14 cellular contexts compared by ENCODE assay signal in the genomic region with DNA sequence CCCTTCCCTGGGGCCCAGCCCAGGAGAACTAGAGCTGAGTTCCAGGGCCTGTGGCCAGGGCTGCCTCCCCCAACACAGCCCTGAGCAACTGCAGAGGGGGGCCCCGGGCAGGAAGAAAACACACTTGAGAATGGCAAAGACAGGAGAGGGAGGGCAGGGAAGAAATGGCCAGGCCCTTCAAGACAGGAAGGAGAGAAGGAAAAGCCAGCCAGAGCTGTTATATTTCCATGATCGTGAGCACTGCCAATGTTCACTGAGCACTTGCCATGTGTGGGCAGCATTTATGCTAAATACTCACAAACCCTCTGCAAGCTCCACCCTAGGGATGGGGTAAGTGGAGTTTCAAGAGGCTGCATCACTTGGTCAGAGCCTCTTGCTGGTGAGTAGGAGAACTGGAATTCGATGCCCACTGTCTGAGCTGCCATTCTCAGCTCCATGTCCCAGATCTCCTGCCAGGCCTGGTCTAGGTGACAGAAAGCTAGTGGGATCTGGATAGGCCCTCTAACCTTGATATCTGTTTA.
DNase-seq lines count a peak whose midpoint lies in the region; ATAC-seq, FAIRE-seq and TF ChIP-seq lines count a peak whose summit lies in the region.
"Had no signal": no experiment of that assay in that cellular context is flagged by ENCODE, and none has a peak within 500 bp of the region (broad histone marks: within the 10 kb centered on the region; RNA-seq: fewer than 3 reads in every experiment).

No MANE protein-coding gene starts in this region.

- intact Hi-C loops in left lung (cut with DNase I), result no loop called here

- DNase-seq in A549 (ENCODE audit: low read depth in 1 of 2, low spot score in 1 of 2) (no peak), Daoy (ENCODE audit: low read depth) (peak; percentile 43), cardiac fibroblast (ENCODE audit: low read depth in 2 of 2) (peak; percentile 54 to 75), left lung (no peak), SJCRH30 (no peak), GM12891 (ENCODE audit: insufficient read length, low spot score) (no peak)
- no peak for DNase-seq in stimulated activated CD4-positive, alpha-beta T cell treated with anti-CD3 and anti-CD28 coated beads, Interleukin-4, amount 100 ng/mL, for 4 hours
- DNase-seq: activated CD4-positive, alpha-beta T cell treated with anti-CD3 and anti-CD28 coated beads for 36 hours; NCI-H146; NCI-H774 had no signal

- H3K27ac ChIP-seq in A549, result no peak overlapping the region
- H3K27ac ChIP-seq in left lung, result no peak overlapping the region
- no peak overlapping the region for H3K27ac ChIP-seq in SJCRH30
- H3K27ac ChIP-seq: C4-2B, esophagus muscularis mucosa had no signal

- no peaks in the 10 kb centered on the region for H3K9me3 ChIP-seq in A549
- H3K9me3 ChIP-seq in left lung, result peaks cover 0 to 1% of the 10 kb centered on the region in 2 donors
- H3K9me3 ChIP-seq in SJCRH30 (replicated peaks), result peaks cover 4% of the 10 kb centered on the region; the same call in 1 of the 2 replicates
- H3K9me3 ChIP-seq: esophagus muscularis mucosa had no signal

- 3% methylated on average over 3 of the region's 3 CpGs for WGBS in A549 (ENCODE audit: missing lambda C conversion rate)

- no peaks in the 10 kb centered on the region for H3K4me1 ChIP-seq in A549
- no peaks in the 10 kb centered on the region for H3K4me1 ChIP-seq in left lung
- no peaks in the 10 kb centered on the region for H3K4me1 ChIP-seq in SJCRH30

- no peak for FAIRE-seq in A549 (lab: Jason Lieb, UNC)
- FAIRE-seq in GM12891 (lab: Jason Lieb, UNC), result no peak

- TF ChIP-seq POLR2A in A549 (IDR thresholded peaks at IDR 0.05; ENCODE audit: low read length) (no peak), GM12891 (IDR thresholded peaks at IDR 0.05; ENCODE audit: low read depth, low read length) (no peak)

- H3K4me3 ChIP-seq in A549, result no peak overlapping the region
- H3K4me3 ChIP-seq in cardiac fibroblast (replicated peaks in 1 of 2; ENCODE audit: low read depth in 2 of 2, low read length in 2 of 2), result no peak overlapping the region
- no peak overlapping the region for H3K4me3 ChIP-seq in left lung
- H3K4me3 ChIP-seq in SJCRH30, result no peak overlapping the region
- H3K4me3 ChIP-seq: esophagus muscularis mucosa, tibial nerve had no signal

- TF ChIP-seq CTCF in A549 (IDR thresholded peaks at IDR 0.05), result no peak
- TF ChIP-seq CTCF in cardiac fibroblast (IDR thresholded peaks at IDR 0.05; ENCODE audit: low read depth, low read length), result no peak
- no peak for TF ChIP-seq CTCF in left lung (IDR thresholded peaks at IDR 0.05)

- no peak overlapping the region for H3K4me2 ChIP-seq in A549

- TF ChIP-seq EP300 in A549 (IDR thresholded peaks at IDR 0.05), result no peak

- CTCF ChIA-PET in A549 (lab: Yijun Ruan, JAX), result interaction anchor here (0.6 to 2.1 kb wide), 2 partner anchors 226 to 1145 kb away, joined by 3 to 4 read pairs; no protein-coding TSS in a partner anchor

- ATAC-seq in A549 (peak; percentile 30 to 51; a peak in 2 of 6 replicates), left lung (peak; percentile 18), HG03571 (IDR thresholded peaks at IDR 0.05; ENCODE audit: unreplicated experiment) (no peak)
- ATAC-seq: activated CD4-positive, alpha-beta T cell treated with anti-CD3 and anti-CD28 coated beads for 36 hours had no signal

- POLR2A ChIA-PET in A549 (lab: Yijun Ruan, JAX), result no interaction called here

- H3K27me3 ChIP-seq in left lung, result no peaks in the 10 kb centered on the region
- H3K27me3 ChIP-seq in SJCRH30, result no peaks in the 10 kb centered on the region
- H3K27me3 ChIP-seq: esophagus muscularis mucosa, tibial nerve had no signal

- no peaks in the 10 kb centered on the region for H3K36me3 ChIP-seq in left lung
- H3K36me3 ChIP-seq in SJCRH30, result no peaks in the 10 kb centered on the region

- TF ChIP-seq RAD21 in A549 (conservative IDR thresholded peaks at IDR 0.05 in 1 of 2, IDR thresholded peaks at IDR 0.05 in 1 of 2), result no peak

TF ChIP-seq in A549, 52 proteins besides CTCF, POLR2A, EP300 and RAD21 (continues in another document):
- TF ChIP-seq ZSCAN20 (CRISPR knock-in tag; IDR thresholded peaks at IDR 0.05), result no peak
- TF ChIP-seq JUNB (IDR thresholded peaks at IDR 0.05), result no peak
- TF ChIP-seq RFX5 (IDR thresholded peaks at IDR 0.05), result no peak
- no peak for TF ChIP-seq SMC3 (IDR thresholded peaks at IDR 0.05)
- no peak for TF ChIP-seq CBX8 (IDR thresholded peaks at IDR 0.05)
- TF ChIP-seq ZC3H11A (IDR thresholded peaks at IDR 0.05), result no peak
- no peak for TF ChIP-seq JUN (IDR thresholded peaks at IDR 0.05)
- TF ChIP-seq HOXB5 (CRISPR knock-in tag; IDR thresholded peaks at IDR 0.05), result no peak
- TF ChIP-seq ZNF302 (CRISPR knock-in tag; IDR thresholded peaks at IDR 0.05), result no peak
- no peak for TF ChIP-seq RCOR1 (IDR thresholded peaks at IDR 0.05; ENCODE audit: low read depth, low read length)
- no peak for TF ChIP-seq FOSL2 (IDR thresholded peaks at IDR 0.05)
- TF ChIP-seq FOSL2 (CRISPR knock-in tag; IDR thresholded peaks at IDR 0.05), result no peak
- no peak for TF ChIP-seq FOSB (CRISPR knock-in tag; IDR thresholded peaks at IDR 0.05)
- no peak for TF ChIP-seq KDM5A (IDR thresholded peaks at IDR 0.05)
- TF ChIP-seq NR3C1 (IDR thresholded peaks at IDR 0.05), result no peak
- no peak for TF ChIP-seq BHLHE40 (IDR thresholded peaks at IDR 0.05; ENCODE audit: low read depth, low read length)
- TF ChIP-seq, protein P1, sequence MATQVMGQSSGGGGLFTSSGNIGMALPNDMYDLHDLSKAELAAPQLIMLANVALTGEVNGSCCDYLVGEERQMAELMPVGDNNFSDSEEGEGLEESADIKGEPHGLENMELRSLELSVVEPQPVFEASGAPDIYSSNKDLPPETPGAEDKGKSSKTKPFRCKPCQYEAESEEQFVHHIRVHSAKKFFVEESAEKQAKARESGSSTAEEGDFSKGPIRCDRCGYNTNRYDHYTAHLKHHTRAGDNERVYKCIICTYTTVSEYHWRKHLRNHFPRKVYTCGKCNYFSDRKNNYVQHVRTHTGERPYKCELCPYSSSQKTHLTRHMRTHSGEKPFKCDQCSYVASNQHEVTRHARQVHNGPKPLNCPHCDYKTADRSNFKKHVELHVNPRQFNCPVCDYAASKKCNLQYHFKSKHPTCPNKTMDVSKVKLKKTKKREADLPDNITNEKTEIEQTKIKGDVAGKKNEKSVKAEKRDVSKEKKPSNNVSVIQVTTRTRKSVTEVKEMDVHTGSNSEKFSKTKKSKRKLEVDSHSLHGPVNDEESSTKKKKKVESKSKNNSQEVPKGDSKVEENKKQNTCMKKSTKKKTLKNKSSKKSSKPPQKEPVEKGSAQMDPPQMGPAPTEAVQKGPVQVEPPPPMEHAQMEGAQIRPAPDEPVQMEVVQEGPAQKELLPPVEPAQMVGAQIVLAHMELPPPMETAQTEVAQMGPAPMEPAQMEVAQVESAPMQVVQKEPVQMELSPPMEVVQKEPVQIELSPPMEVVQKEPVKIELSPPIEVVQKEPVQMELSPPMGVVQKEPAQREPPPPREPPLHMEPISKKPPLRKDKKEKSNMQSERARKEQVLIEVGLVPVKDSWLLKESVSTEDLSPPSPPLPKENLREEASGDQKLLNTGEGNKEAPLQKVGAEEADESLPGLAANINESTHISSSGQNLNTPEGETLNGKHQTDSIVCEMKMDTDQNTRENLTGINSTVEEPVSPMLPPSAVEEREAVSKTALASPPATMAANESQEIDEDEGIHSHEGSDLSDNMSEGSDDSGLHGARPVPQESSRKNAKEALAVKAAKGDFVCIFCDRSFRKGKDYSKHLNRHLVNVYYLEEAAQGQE (IDR thresholded peaks at IDR 0.05), result no peak

TF ChIP-seq in GM12891, 5 proteins besides CTCF, POLR2A, EP300 and RAD21:
- TF ChIP-seq PAX5 (IDR thresholded peaks at IDR 0.05; ENCODE audit: insufficient read depth, low read length, severe bottlenecking), result no peak
- no peak for TF ChIP-seq POLR2AphosphoS5 (IDR thresholded peaks at IDR 0.05; ENCODE audit: low read depth, low read length)
- no peak for TF ChIP-seq TAF1 (IDR thresholded peaks at IDR 0.05; ENCODE audit: low read depth, low read length)

Comparison
In these comparisons a context has a peak if more than half of its experiments do, and no peak if none do; other contexts are left out.
1. DNase-seq: peak in Daoy (single experiment) and cardiac fibroblast (2 of 2); none in A549 (0 of 2), left lung (0 of 2), stimulated activated CD4-positive, alpha-beta T cell treated with anti-CD3 and anti-CD28 coated beads, Interleukin-4, amount 100 ng/mL, for 4 hours (0 of 2), SJCRH30 (0 of 2) and GM12891 (single experiment).